Comparison of ENCODE assay signal across 15 cellular contexts in genomic region chr9:671997-672396, GRCh38.
DNase-seq lines count a peak whose midpoint lies in the region; ATAC-seq, FAIRE-seq and TF ChIP-seq lines count a peak whose summit lies in the region.
"Had no signal": no experiment of that assay in that cellular context is flagged by ENCODE, and none has a peak within 500 bp of the region (broad histone marks: within the 10 kb centered on the region; RNA-seq: fewer than 3 reads in every experiment).

No MANE protein-coding gene starts in this region.

- H3K36me3 ChIP-seq in RWPE2 (ENCODE audit: low read depth) (no peaks in the 10 kb centered on the region), keratinocyte (ENCODE audit: control insufficient read depth in 2 of 2, extremely low read depth in 1 of 2, insufficient read depth in 2 of 2, low read length in 2 of 2) (peaks cover 0 to 3% of the 10 kb centered on the region in 2 experiments)
- H3K36me3 ChIP-seq: BE2C had no signal

- H3K27ac ChIP-seq in RWPE2 (ENCODE audit: poor library complexity, severe bottlenecking) (peak overlapping the region; percentile 84), keratinocyte (ENCODE audit: control insufficient read depth, insufficient read depth, low read length) (peak overlapping the region; percentile 19)
- H3K27ac ChIP-seq: C4-2B had no signal

- no peak overlapping the region for H2AFZ ChIP-seq in keratinocyte (ENCODE audit: control insufficient read depth, low read length)

- POLR2A ChIA-PET in activated CD4-positive, alpha-beta memory T cell treated with anti-CD3 and anti-CD28 coated beads, Interleukin-2, amount 10 ng/mL, durations not matched to agents 7 days and 5 days (lab: Charles Lee) = no interaction called here

- H3K4me2 ChIP-seq in keratinocyte (ENCODE audit: control insufficient read depth, extremely low read depth, insufficient read depth, low read depth, low read length) = no peak overlapping the region

- CTCF ChIA-PET in activated CD4-positive, alpha-beta memory T cell treated with anti-CD3 and anti-CD28 coated beads, Interleukin-2, amount 10 ng/mL, durations not matched to agents 7 days and 5 days (lab: Charles Lee) = no interaction called here

- H3K36me3 Mint-ChIP-seq in activated CD4-positive, alpha-beta memory T cell treated with anti-CD3 and anti-CD28 coated beads, Interleukin-2, amount 10 ng/mL, durations not matched to agents 7 days and 5 days (ENCODE audit: low read depth) = peaks cover 4% of the 10 kb centered on the region

- ATAC-seq in RWPE2 (ENCODE audit: low read depth) (no peak), GM21423 (IDR thresholded peaks at IDR 0.05; ENCODE audit: unreplicated experiment) (no peak)

- no peaks in the 10 kb centered on the region for H3K27me3 ChIP-seq in RWPE2 (ENCODE audit: insufficient read depth, poor library complexity, severe bottlenecking)
- no peaks in the 10 kb centered on the region for H3K27me3 ChIP-seq in keratinocyte (ENCODE audit: control insufficient read depth, extremely low read depth, insufficient read depth, low read length)
- H3K27me3 ChIP-seq: BE2C had no signal

- no peaks in the 10 kb centered on the region for H4K20me1 ChIP-seq in keratinocyte (ENCODE audit: control insufficient read depth, extremely low read depth, insufficient read depth, low read length)

- peaks cover 42% of the 10 kb centered on the region for H3K4me1 ChIP-seq in RWPE2 (ENCODE audit: insufficient read depth, poor library complexity, severe bottlenecking)
- H3K4me1 ChIP-seq in keratinocyte (ENCODE audit: control insufficient read depth, extremely low read depth, insufficient read depth, low read length) = peaks cover 51% of the 10 kb centered on the region
- H3K4me1 ChIP-seq: BE2C had no signal

- H3K4me1 Mint-ChIP-seq in activated CD4-positive, alpha-beta memory T cell treated with anti-CD3 and anti-CD28 coated beads, Interleukin-2, amount 10 ng/mL, durations not matched to agents 7 days and 5 days = peaks cover 15% of the 10 kb centered on the region

- peaks cover 15% of the 10 kb centered on the region for H3K9me3 Mint-ChIP-seq in activated CD4-positive, alpha-beta memory T cell treated with anti-CD3 and anti-CD28 coated beads, Interleukin-2, amount 10 ng/mL, durations not matched to agents 7 days and 5 days

- H3K27me3 Mint-ChIP-seq in activated CD4-positive, alpha-beta memory T cell treated with anti-CD3 and anti-CD28 coated beads, Interleukin-2, amount 10 ng/mL, durations not matched to agents 7 days and 5 days = peaks cover 20% of the 10 kb centered on the region

- H3K4me3 ChIP-seq in RWPE2 (ENCODE audit: severe bottlenecking) = no peak overlapping the region
- no peak overlapping the region for H3K4me3 ChIP-seq in epithelial cell of esophagus (ENCODE audit: low read length)
- no peak overlapping the region for H3K4me3 ChIP-seq in keratinocyte (ENCODE audit: control insufficient read depth in 2 of 3, extremely low read depth in 1 of 3, insufficient read depth in 2 of 3, low read depth in 1 of 3, low read length in 3 of 3)

- H3K9ac ChIP-seq in keratinocyte (ENCODE audit: control insufficient read depth, extremely low read depth, insufficient read depth, low read length) = no peak overlapping the region

- H3K27ac Mint-ChIP-seq in activated CD4-positive, alpha-beta memory T cell treated with anti-CD3 and anti-CD28 coated beads, Interleukin-2, amount 10 ng/mL, durations not matched to agents 7 days and 5 days = no peak overlapping the region
- H3K27ac Mint-ChIP-seq: CD4-positive, alpha-beta memory T cell; H9 had no signal

- peak; percentile 81 for FAIRE-seq in keratinocyte (lab: Jason Lieb, UNC)
- FAIRE-seq: GM12892 had no signal

- H3K4me3 Mint-ChIP-seq in activated CD4-positive, alpha-beta memory T cell treated with anti-CD3 and anti-CD28 coated beads, Interleukin-2, amount 10 ng/mL, durations not matched to agents 7 days and 5 days = no peak overlapping the region
- H3K4me3 Mint-ChIP-seq: CD4-positive, alpha-beta memory T cell; H9 had no signal

- DNase-seq in RWPE2 (ENCODE audit: low spot score) (no peak), epithelial cell of esophagus (ENCODE audit: low read depth) (peak; percentile 68), keratinocyte (ENCODE audit: low read depth, low spot score) (no peak), SKM-1 (lab: John Stamatoyannopoulos, UW; ENCODE audit: unreplicated experiment) (no peak), NCI-H748 treated with DMSO at 0.1 percent for 48 hours (lab: John Stamatoyannopoulos, UW) (no peak)
- DNase-seq in activated CD4-positive, alpha-beta memory T cell treated with anti-CD3 and anti-CD28 coated beads, Interleukin-2, amount 10 ng/mL, durations not matched to agents 7 days and 5 days = no peak
- DNase-seq: BE2C; CD4-positive, alpha-beta memory T cell; DND-41; GDM1; GOT3; H9 had no signal

- H3K9me1 ChIP-seq in keratinocyte (ENCODE audit: control insufficient read depth, extremely low read depth, insufficient read depth, low read length) = no peaks in the 10 kb centered on the region

- dilution Hi-C loops in keratinocyte (cut with MboI; ENCODE audit: extremely low pct_ligation_motif_present, low sequenced_read_pairs) = no loop called here

- TF ChIP-seq CTCF in RWPE2 (IDR thresholded peaks at IDR 0.05; ENCODE audit: poor library complexity, severe bottlenecking) (no peak), epithelial cell of esophagus (IDR thresholded peaks at IDR 0.05; ENCODE audit: insufficient read depth, low read depth, low read length, missing control alignments) (no peak), keratinocyte (optimal IDR thresholded peaks at IDR 0.05 in 1 of 3, IDR thresholded peaks at IDR 0.05 in 1 of 3, conservative IDR thresholded peaks at IDR 0.05 in 1 of 3; ENCODE audit: extremely low read depth in 1 of 3, insufficient read depth in 2 of 3, low read length in 3 of 3) (no peak)

- peaks cover 1% of the 10 kb centered on the region for H3K9me3 ChIP-seq in RWPE2 (ENCODE audit: severe bottlenecking)
- H3K9me3 ChIP-seq in keratinocyte (ENCODE audit: control insufficient read depth, low read depth, low read length) = no peaks in the 10 kb centered on the region
- H3K9me3 ChIP-seq: BE2C had no signal

- H3K79me2 ChIP-seq in keratinocyte (ENCODE audit: control insufficient read depth, insufficient read depth, low read length) = peaks cover 7% of the 10 kb centered on the region
